ENCODE assay signal across 1 cellular context in the genomic region with DNA sequence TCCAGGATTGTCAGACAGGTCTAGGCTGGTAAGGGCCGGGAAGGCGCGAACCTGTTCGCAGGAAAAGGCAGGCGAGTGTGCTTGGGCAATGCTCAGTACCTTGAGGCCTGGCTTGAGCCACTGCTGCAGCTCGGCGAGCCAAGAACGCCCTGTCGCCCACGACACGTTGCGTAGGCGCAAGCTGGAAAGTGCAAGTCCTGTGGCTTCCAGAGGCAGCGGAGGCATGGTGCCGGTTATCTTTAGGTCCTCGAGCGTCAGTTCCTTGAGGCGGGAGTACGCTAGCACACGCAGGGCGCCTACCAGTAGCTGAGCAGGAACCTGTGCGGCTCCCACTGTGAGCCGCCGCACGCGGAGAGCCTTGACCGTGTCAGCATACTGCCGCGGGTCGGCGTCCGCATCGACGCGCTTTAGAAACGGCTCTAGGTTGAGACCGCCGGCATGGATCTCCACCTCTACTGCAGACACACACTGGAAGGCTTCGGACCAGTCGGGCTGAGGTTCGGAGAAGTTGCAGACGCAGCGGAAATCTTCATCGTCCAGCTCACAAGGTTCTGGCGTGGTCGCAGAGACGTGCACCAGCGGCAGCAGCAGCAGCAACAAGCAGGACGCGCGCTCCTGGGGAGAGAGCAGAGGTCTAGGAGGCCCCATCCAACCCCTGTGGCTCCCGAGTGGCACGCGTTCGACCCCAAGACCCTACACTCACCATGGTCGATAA.
TF ChIP-seq lines count a peak whose summit lies in the region.

No MANE protein-coding gene starts in this region.

TF ChIP-seq in SK-N-SH treated with all-trans-retinoic acid at 6 μM for 48 hours, 23 proteins besides CTCF, POLR2A, EP300 and RAD21 (continued from another document):
- TF ChIP-seq, protein P1, sequence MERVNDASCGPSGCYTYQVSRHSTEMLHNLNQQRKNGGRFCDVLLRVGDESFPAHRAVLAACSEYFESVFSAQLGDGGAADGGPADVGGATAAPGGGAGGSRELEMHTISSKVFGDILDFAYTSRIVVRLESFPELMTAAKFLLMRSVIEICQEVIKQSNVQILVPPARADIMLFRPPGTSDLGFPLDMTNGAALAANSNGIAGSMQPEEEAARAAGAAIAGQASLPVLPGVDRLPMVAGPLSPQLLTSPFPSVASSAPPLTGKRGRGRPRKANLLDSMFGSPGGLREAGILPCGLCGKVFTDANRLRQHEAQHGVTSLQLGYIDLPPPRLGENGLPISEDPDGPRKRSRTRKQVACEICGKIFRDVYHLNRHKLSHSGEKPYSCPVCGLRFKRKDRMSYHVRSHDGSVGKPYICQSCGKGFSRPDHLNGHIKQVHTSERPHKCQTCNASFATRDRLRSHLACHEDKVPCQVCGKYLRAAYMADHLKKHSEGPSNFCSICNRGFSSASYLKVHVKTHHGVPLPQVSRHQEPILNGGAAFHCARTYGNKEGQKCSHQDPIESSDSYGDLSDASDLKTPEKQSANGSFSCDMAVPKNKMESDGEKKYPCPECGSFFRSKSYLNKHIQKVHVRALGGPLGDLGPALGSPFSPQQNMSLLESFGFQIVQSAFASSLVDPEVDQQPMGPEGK (CRISPR knock-in tag; IDR thresholded peaks at IDR 0.05; ENCODE audit: borderline replicate concordance), result no peak
- TF ChIP-seq GLIS3 (CRISPR knock-in tag; IDR thresholded peaks at IDR 0.05) (no peak), CSDC2 (CRISPR knock-in tag; IDR thresholded peaks at IDR 0.05) (no peak), SNAI2 (CRISPR knock-in tag; IDR thresholded peaks at IDR 0.05) (no peak), ZFP30 (CRISPR knock-in tag; IDR thresholded peaks at IDR 0.05) (no peak)
- TF ChIP-seq, protein P2, sequence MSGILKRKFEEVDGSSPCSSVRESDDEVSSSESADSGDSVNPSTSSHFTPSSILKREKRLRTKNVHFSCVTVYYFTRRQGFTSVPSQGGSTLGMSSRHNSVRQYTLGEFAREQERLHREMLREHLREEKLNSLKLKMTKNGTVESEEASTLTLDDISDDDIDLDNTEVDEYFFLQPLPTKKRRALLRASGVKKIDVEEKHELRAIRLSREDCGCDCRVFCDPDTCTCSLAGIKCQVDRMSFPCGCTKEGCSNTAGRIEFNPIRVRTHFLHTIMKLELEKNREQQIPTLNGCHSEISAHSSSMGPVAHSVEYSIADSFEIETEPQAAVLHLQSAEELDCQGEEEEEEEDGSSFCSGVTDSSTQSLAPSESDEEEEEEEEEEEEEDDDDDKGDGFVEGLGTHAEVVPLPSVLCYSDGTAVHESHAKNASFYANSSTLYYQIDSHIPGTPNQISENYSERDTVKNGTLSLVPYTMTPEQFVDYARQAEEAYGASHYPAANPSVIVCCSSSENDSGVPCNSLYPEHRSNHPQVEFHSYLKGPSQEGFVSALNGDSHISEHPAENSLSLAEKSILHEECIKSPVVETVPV (CRISPR knock-in tag; IDR thresholded peaks at IDR 0.05), result no peak
